Comparison of ENCODE assay signal across 24 cellular contexts in genomic region chr4:30399476-30399875, GRCh38.
"Had no signal": no experiment of that assay in that cellular context is flagged by ENCODE, and none has a peak within 500 bp of the region (broad histone marks: within the 10 kb centered on the region; RNA-seq: fewer than 3 reads in every experiment).

No MANE protein-coding gene starts in this region.

- H3K4me3 Mint-ChIP-seq: dendritic cell treated with granulocyte-macrophage colony-stimulating factor and Interleukin-4, amounts not matched to agents 40 ng/mL and 50 ng/mL, for 4 days; memory B cell; naive thymus-derived CD4-positive, alpha-beta T cell; nephron; neural progenitor cell; stimulated activated effector memory CD8-positive, alpha-beta T cell treated with anti-CD3 and anti-CD28 coated beads, Interleukin-12 subunit alpha, Interleukin-12 subunit beta, amount 100 ng/mL, for 72 hours had no signal

- H3K4me1 Mint-ChIP-seq: memory B cell; naive thymus-derived CD4-positive, alpha-beta T cell; stimulated activated effector memory CD8-positive, alpha-beta T cell treated with anti-CD3 and anti-CD28 coated beads, Interleukin-12 subunit alpha, Interleukin-12 subunit beta, amount 100 ng/mL, for 72 hours had no signal

- H3K4me2 ChIP-seq: neural progenitor cell had no signal

- DNase-seq: effector memory CD4-positive, alpha-beta T cell; erythroblast; gastrocnemius medialis; head of caudate nucleus; kidney; midbrain; naive thymus-derived CD4-positive, alpha-beta T cell; sigmoid colon; stimulated activated CD4-positive, alpha-beta T cell treated with anti-CD3 and anti-CD28 coated beads, Interleukin-2, amount 100 ng/mL, for 24 hours; stimulated activated CD4-positive, alpha-beta T cell treated with anti-CD3 and anti-CD28 coated beads, Interleukin-4, amount 100 ng/mL, for 24 hours; stimulated activated naive CD4-positive, alpha-beta T cell treated with Interleukin-2 at 50 U/mL for 16 hours; stomach; thyroid gland; upper lobe of left lung; uterus had no signal

- H3K36me3 Mint-ChIP-seq: memory B cell; naive thymus-derived CD4-positive, alpha-beta T cell; neural progenitor cell; stimulated activated effector memory CD8-positive, alpha-beta T cell treated with anti-CD3 and anti-CD28 coated beads, Interleukin-12 subunit alpha, Interleukin-12 subunit beta, amount 100 ng/mL, for 72 hours had no signal

- H3K27ac ChIP-seq: gastrocnemius medialis, neural progenitor cell, parathyroid adenoma, prostate gland, right atrium auricular region, sigmoid colon, stomach, thyroid gland, upper lobe of left lung, uterus had no signal

- H3K36me3 ChIP-seq: gastrocnemius medialis, neural progenitor cell, prostate gland, right atrium auricular region, sigmoid colon, stomach, thyroid gland, upper lobe of left lung, uterus had no signal

- H3K9me3 Mint-ChIP-seq: memory B cell, neural progenitor cell had no signal

- H3K27me3 ChIP-seq: gastrocnemius medialis, neural progenitor cell, right atrium auricular region, sigmoid colon, stomach, thyroid gland, upper lobe of left lung, uterus had no signal

- H3K79me2 ChIP-seq: parathyroid adenoma had no signal

- H3K4me3 ChIP-seq: gastrocnemius medialis, lung, neural progenitor cell, prostate gland, right atrium auricular region, sigmoid colon, stomach, thyroid gland, upper lobe of left lung, uterus had no signal

- H3K9ac ChIP-seq: neural progenitor cell, parathyroid adenoma had no signal

- H3K27me3 Mint-ChIP-seq: dendritic cell treated with granulocyte-macrophage colony-stimulating factor and Interleukin-4, amounts not matched to agents 40 ng/mL and 50 ng/mL, for 4 days; memory B cell; naive thymus-derived CD4-positive, alpha-beta T cell had no signal

- H3K4me1 ChIP-seq: gastrocnemius medialis, parathyroid adenoma, prostate gland, right atrium auricular region, sigmoid colon, stomach, thyroid gland, upper lobe of left lung, uterus had no signal

- H3K27ac Mint-ChIP-seq: dendritic cell treated with granulocyte-macrophage colony-stimulating factor and Interleukin-4, amounts not matched to agents 40 ng/mL and 50 ng/mL, for 4 days; memory B cell; naive thymus-derived CD4-positive, alpha-beta T cell; nephron; neural progenitor cell; stimulated activated effector memory CD8-positive, alpha-beta T cell treated with anti-CD3 and anti-CD28 coated beads, Interleukin-12 subunit alpha, Interleukin-12 subunit beta, amount 100 ng/mL, for 72 hours had no signal
